In the genomic region with DNA sequence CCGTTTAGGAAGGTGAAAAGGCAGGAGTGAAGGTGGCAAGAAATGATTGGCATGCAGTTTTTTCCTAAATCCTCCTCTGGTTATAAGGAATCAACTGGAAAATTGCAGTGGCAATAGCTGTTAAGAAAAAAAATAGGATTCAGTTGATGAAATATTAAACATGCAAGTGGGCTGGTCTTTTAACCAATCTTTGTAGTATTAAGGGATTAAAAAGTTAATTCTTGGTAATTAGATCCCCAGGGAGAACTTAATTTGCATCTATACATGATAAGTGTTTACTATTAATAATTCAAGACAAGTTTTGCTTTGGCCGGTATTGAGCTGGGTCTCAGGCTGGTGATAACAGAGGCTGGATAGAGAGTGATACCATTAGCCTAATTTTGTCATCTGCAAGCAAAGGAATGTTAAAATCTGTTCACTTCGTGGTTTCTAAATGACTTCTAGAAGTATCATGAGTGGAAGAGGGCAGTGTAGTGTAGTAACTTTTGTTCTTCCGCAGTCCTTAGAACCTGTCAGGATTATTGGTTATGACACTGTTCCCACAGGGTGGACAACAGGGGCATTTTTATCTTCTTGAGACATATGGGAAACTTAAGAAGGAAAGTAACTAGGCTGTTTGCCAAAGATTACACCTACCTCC, we compare ENCODE assay signal across 2 cellular contexts.
TF ChIP-seq lines count a peak whose summit lies in the region.

No MANE protein-coding gene starts in this region.

TF ChIP-seq in GM23338, 12 proteins besides CTCF, POLR2A, EP300 and RAD21:
- TF ChIP-seq, protein P1, sequence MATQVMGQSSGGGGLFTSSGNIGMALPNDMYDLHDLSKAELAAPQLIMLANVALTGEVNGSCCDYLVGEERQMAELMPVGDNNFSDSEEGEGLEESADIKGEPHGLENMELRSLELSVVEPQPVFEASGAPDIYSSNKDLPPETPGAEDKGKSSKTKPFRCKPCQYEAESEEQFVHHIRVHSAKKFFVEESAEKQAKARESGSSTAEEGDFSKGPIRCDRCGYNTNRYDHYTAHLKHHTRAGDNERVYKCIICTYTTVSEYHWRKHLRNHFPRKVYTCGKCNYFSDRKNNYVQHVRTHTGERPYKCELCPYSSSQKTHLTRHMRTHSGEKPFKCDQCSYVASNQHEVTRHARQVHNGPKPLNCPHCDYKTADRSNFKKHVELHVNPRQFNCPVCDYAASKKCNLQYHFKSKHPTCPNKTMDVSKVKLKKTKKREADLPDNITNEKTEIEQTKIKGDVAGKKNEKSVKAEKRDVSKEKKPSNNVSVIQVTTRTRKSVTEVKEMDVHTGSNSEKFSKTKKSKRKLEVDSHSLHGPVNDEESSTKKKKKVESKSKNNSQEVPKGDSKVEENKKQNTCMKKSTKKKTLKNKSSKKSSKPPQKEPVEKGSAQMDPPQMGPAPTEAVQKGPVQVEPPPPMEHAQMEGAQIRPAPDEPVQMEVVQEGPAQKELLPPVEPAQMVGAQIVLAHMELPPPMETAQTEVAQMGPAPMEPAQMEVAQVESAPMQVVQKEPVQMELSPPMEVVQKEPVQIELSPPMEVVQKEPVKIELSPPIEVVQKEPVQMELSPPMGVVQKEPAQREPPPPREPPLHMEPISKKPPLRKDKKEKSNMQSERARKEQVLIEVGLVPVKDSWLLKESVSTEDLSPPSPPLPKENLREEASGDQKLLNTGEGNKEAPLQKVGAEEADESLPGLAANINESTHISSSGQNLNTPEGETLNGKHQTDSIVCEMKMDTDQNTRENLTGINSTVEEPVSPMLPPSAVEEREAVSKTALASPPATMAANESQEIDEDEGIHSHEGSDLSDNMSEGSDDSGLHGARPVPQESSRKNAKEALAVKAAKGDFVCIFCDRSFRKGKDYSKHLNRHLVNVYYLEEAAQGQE (IDR thresholded peaks at IDR 0.05; ENCODE audit: unreplicated experiment): no peak
- TF ChIP-seq STAT1 (IDR thresholded peaks at IDR 0.05; ENCODE audit: unreplicated experiment): no peak

TF ChIP-seq in GM12878, 131 proteins besides CTCF, POLR2A, EP300 and RAD21 (continued from another document and continues in another):
- TF ChIP-seq, protein P2, sequence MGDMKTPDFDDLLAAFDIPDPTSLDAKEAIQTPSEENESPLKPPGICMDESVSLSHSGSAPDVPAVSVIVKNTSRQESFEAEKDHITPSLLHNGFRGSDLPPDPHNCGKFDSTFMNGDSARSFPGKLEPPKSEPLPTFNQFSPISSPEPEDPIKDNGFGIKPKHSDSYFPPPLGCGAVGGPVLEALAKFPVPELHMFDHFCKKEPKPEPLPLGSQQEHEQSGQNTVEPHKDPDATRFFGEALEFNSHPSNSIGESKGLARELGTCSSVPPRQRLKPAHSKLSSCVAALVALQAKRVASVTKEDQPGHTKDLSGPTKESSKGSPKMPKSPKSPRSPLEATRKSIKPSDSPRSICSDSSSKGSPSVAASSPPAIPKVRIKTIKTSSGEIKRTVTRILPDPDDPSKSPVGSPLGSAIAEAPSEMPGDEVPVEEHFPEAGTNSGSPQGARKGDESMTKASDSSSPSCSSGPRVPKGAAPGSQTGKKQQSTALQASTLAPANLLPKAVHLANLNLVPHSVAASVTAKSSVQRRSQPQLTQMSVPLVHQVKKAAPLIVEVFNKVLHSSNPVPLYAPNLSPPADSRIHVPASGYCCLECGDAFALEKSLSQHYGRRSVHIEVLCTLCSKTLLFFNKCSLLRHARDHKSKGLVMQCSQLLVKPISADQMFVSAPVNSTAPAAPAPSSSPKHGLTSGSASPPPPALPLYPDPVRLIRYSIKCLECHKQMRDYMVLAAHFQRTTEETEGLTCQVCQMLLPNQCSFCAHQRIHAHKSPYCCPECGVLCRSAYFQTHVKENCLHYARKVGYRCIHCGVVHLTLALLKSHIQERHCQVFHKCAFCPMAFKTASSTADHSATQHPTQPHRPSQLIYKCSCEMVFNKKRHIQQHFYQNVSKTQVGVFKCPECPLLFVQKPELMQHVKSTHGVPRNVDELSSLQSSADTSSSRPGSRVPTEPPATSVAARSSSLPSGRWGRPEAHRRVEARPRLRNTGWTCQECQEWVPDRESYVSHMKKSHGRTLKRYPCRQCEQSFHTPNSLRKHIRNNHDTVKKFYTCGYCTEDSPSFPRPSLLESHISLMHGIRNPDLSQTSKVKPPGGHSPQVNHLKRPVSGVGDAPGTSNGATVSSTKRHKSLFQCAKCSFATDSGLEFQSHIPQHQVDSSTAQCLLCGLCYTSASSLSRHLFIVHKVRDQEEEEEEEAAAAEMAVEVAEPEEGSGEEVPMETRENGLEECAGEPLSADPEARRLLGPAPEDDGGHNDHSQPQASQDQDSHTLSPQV (IDR thresholded peaks at IDR 0.05): no peak
- TF ChIP-seq, protein P3, sequence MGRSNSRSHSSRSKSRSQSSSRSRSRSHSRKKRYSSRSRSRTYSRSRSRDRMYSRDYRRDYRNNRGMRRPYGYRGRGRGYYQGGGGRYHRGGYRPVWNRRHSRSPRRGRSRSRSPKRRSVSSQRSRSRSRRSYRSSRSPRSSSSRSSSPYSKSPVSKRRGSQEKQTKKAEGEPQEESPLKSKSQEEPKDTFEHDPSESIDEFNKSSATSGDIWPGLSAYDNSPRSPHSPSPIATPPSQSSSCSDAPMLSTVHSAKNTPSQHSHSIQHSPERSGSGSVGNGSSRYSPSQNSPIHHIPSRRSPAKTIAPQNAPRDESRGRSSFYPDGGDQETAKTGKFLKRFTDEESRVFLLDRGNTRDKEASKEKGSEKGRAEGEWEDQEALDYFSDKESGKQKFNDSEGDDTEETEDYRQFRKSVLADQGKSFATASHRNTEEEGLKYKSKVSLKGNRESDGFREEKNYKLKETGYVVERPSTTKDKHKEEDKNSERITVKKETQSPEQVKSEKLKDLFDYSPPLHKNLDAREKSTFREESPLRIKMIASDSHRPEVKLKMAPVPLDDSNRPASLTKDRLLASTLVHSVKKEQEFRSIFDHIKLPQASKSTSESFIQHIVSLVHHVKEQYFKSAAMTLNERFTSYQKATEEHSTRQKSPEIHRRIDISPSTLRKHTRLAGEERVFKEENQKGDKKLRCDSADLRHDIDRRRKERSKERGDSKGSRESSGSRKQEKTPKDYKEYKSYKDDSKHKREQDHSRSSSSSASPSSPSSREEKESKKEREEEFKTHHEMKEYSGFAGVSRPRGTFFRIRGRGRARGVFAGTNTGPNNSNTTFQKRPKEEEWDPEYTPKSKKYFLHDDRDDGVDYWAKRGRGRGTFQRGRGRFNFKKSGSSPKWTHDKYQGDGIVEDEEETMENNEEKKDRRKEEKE (IDR thresholded peaks at IDR 0.05): no peak
- TF ChIP-seq, protein P4, sequence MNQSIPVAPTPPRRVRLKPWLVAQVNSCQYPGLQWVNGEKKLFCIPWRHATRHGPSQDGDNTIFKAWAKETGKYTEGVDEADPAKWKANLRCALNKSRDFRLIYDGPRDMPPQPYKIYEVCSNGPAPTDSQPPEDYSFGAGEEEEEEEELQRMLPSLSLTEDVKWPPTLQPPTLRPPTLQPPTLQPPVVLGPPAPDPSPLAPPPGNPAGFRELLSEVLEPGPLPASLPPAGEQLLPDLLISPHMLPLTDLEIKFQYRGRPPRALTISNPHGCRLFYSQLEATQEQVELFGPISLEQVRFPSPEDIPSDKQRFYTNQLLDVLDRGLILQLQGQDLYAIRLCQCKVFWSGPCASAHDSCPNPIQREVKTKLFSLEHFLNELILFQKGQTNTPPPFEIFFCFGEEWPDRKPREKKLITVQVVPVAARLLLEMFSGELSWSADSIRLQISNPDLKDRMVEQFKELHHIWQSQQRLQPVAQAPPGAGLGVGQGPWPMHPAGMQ (IDR thresholded peaks at IDR 0.05; ENCODE audit: borderline replicate concordance): no peak
- TF ChIP-seq, protein P5, sequence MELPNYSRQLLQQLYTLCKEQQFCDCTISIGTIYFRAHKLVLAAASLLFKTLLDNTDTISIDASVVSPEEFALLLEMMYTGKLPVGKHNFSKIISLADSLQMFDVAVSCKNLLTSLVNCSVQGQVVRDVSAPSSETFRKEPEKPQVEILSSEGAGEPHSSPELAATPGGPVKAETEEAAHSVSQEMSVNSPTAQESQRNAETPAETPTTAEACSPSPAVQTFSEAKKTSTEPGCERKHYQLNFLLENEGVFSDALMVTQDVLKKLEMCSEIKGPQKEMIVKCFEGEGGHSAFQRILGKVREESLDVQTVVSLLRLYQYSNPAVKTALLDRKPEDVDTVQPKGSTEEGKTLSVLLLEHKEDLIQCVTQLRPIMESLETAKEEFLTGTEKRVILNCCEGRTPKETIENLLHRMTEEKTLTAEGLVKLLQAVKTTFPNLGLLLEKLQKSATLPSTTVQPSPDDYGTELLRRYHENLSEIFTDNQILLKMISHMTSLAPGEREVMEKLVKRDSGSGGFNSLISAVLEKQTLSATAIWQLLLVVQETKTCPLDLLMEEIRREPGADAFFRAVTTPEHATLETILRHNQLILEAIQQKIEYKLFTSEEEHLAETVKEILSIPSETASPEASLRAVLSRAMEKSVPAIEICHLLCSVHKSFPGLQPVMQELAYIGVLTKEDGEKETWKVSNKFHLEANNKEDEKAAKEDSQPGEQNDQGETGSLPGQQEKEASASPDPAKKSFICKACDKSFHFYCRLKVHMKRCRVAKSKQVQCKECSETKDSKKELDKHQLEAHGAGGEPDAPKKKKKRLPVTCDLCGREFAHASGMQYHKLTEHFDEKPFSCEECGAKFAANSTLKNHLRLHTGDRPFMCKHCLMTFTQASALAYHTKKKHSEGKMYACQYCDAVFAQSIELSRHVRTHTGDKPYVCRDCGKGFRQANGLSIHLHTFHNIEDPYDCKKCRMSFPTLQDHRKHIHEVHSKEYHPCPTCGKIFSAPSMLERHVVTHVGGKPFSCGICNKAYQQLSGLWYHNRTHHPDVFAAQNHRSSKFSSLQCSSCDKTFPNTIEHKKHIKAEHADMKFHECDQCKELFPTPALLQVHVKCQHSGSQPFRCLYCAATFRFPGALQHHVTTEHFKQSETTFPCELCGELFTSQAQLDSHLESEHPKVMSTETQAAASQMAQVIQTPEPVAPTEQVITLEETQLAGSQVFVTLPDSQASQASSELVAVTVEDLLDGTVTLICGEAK (IDR thresholded peaks at IDR 0.05; ENCODE audit: borderline replicate concordance): no peak
- no peak for TF ChIP-seq EGR1 (IDR thresholded peaks at IDR 0.05; ENCODE audit: borderline replicate concordance in 1 of 2, low read depth in 2 of 2, low read length in 2 of 2)
- TF ChIP-seq ZNF207 (IDR thresholded peaks at IDR 0.05; ENCODE audit: borderline replicate concordance): no peak
- TF ChIP-seq MXI1 (IDR thresholded peaks at IDR 0.05; ENCODE audit: low read depth, low read length): 0 out of 2 replicates have a peak, but pooled peaks have one; percentile 6
- no peak for TF ChIP-seq FOXK2 (IDR thresholded peaks at IDR 0.05)
- TF ChIP-seq CHD4 (IDR thresholded peaks at IDR 0.05): 0 out of 2 replicates have a peak, but pooled peaks have one; percentile 41
- TF ChIP-seq, protein P6, sequence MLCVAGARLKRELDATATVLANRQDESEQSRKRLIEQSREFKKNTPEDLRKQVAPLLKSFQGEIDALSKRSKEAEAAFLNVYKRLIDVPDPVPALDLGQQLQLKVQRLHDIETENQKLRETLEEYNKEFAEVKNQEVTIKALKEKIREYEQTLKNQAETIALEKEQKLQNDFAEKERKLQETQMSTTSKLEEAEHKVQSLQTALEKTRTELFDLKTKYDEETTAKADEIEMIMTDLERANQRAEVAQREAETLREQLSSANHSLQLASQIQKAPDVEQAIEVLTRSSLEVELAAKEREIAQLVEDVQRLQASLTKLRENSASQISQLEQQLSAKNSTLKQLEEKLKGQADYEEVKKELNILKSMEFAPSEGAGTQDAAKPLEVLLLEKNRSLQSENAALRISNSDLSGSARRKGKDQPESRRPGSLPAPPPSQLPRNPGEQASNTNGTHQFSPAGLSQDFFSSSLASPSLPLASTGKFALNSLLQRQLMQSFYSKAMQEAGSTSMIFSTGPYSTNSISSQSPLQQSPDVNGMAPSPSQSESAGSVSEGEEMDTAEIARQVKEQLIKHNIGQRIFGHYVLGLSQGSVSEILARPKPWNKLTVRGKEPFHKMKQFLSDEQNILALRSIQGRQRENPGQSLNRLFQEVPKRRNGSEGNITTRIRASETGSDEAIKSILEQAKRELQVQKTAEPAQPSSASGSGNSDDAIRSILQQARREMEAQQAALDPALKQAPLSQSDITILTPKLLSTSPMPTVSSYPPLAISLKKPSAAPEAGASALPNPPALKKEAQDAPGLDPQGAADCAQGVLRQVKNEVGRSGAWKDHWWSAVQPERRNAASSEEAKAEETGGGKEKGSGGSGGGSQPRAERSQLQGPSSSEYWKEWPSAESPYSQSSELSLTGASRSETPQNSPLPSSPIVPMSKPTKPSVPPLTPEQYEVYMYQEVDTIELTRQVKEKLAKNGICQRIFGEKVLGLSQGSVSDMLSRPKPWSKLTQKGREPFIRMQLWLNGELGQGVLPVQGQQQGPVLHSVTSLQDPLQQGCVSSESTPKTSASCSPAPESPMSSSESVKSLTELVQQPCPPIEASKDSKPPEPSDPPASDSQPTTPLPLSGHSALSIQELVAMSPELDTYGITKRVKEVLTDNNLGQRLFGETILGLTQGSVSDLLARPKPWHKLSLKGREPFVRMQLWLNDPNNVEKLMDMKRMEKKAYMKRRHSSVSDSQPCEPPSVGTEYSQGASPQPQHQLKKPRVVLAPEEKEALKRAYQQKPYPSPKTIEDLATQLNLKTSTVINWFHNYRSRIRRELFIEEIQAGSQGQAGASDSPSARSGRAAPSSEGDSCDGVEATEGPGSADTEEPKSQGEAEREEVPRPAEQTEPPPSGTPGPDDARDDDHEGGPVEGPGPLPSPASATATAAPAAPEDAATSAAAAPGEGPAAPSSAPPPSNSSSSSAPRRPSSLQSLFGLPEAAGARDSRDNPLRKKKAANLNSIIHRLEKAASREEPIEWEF (IDR thresholded peaks at IDR 0.05; ENCODE audit: insufficient replicate concordance, low read depth, low read length): peak; percentile 19
- TF ChIP-seq IKZF2 (IDR thresholded peaks at IDR 0.05): peak in 1 of 2 experiments; percentile 3; a peak in 1 of 4 replicates
- peak; percentile 6; the same call in 1 of the 2 replicates for TF ChIP-seq ATF7 (IDR thresholded peaks at IDR 0.05; ENCODE audit: low read depth)
- no peak for TF ChIP-seq TCF12 (IDR thresholded peaks at IDR 0.05; ENCODE audit: low read depth, low read length)
- TF ChIP-seq, protein P7, sequence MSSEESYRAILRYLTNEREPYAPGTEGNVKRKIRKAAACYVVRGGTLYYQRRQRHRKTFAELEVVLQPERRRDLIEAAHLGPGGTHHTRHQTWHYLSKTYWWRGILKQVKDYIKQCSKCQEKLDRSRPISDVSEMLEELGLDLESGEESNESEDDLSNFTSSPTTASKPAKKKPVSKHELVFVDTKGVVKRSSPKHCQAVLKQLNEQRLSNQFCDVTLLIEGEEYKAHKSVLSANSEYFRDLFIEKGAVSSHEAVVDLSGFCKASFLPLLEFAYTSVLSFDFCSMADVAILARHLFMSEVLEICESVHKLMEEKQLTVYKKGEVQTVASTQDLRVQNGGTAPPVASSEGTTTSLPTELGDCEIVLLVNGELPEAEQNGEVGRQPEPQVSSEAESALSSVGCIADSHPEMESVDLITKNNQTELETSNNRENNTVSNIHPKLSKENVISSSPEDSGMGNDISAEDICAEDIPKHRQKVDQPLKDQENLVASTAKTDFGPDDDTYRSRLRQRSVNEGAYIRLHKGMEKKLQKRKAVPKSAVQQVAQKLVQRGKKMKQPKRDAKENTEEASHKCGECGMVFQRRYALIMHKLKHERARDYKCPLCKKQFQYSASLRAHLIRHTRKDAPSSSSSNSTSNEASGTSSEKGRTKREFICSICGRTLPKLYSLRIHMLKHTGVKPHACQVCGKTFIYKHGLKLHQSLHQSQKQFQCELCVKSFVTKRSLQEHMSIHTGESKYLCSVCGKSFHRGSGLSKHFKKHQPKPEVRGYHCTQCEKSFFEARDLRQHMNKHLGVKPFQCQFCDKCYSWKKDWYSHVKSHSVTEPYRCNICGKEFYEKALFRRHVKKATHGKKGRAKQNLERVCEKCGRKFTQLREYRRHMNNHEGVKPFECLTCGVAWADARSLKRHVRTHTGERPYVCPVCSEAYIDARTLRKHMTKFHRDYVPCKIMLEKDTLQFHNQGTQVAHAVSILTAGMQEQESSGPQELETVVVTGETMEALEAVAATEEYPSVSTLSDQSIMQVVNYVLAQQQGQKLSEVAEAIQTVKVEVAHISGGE (CRISPR knock-in tag; IDR thresholded peaks at IDR 0.05): no peak
- TF ChIP-seq SREBF1 (IDR thresholded peaks at IDR 0.05; ENCODE audit: low read length): no peak
- no peak for TF ChIP-seq SMAD5 (IDR thresholded peaks at IDR 0.05; ENCODE audit: low read depth)
